1 cellular context compared by ENCODE assay signal in the genomic region with DNA sequence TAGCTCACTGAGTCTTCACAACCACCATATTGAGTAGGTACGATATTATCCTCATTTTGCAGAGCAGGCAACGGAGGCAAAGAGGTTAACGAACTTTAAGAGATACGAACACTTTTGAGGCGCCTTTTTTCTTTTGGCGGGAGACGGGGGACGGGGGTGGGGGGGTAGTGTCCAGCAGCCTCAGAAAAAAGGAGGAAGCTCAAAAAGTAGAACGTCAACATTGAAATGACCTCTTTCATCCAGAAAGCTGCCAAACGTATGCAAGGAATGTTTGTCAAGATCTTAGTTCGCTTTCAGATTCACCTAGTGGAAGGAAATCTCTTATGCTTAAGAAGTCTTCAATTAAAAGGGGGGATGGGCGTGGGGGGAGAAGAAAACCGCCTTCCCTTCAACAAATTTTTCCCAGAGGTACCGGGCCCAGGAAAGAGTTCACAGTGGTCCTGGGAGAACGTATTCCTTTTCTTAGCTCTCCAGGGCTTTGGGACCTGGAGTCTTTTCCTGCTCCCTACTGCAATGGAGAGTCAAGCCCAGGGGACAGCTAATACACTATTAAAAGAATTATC.
TF ChIP-seq lines count a peak whose summit lies in the region.

No MANE protein-coding gene starts in this region.

TF ChIP-seq in K562, 482 proteins besides CTCF, POLR2A, EP300 and RAD21:
- TF ChIP-seq L3MBTL2 (IDR thresholded peaks at IDR 0.05) (no peak), CXXC5 (CRISPR knock-in tag; IDR thresholded peaks at IDR 0.05) (0 out of 2 replicates have a peak, but pooled peaks have one; percentile 10), NR3C1 (CRISPR knock-in tag; IDR thresholded peaks at IDR 0.05) (no peak), BHLHE40 (IDR thresholded peaks at IDR 0.05; ENCODE audit: low read length) (no peak), SIN3B (IDR thresholded peaks at IDR 0.05; ENCODE audit: low read depth) (no peak), RB1 (IDR thresholded peaks at IDR 0.05; ENCODE audit: low read depth) (0 out of 2 replicates have a peak, but pooled peaks have one; percentile 60), ZNF311 (CRISPR knock-in tag; IDR thresholded peaks at IDR 0.05) (no peak), FOXK2 (conservative IDR thresholded peaks at IDR 0.05 in 1 of 2, IDR thresholded peaks at IDR 0.05 in 1 of 2; ENCODE audit: low read depth in 2 of 2) (peak; percentile 46 to 52; a peak in 1 of 4 replicates), CCAR2 (IDR thresholded peaks at IDR 0.05; ENCODE audit: low read depth, low read length) (no peak), STAT5B (CRISPR knock-in tag; IDR thresholded peaks at IDR 0.05) (no peak), RCOR1 (IDR thresholded peaks at IDR 0.05; ENCODE audit: borderline replicate concordance in 1 of 2, low read depth in 2 of 2, low read length in 2 of 2) (0 out of 4 replicates have a peak, but pooled peaks of 1 of the 2 experiments have one; percentile 2), SRSF9 (IDR thresholded peaks at IDR 0.05; ENCODE audit: borderline replicate concordance, low read depth, low read length) (no peak), NR4A1 (CRISPR knock-in tag; IDR thresholded peaks at IDR 0.05) (0 out of 2 replicates have a peak, but pooled peaks have one; percentile 16), NR4A1 (tag; IDR thresholded peaks at IDR 0.05) (no peak), LARP7 (IDR thresholded peaks at IDR 0.05) (no peak), RBBP5 (IDR thresholded peaks at IDR 0.05; ENCODE audit: borderline replicate concordance, insufficient read depth, low read length, poor library complexity, severe bottlenecking) (peak; percentile 33)
- TF ChIP-seq, protein P1, sequence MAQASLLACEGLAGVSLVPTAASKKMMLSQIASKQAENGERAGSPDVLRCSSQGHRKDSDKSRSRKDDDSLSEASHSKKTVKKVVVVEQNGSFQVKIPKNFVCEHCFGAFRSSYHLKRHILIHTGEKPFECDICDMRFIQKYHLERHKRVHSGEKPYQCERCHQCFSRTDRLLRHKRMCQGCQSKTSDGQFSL (CRISPR knock-in tag; IDR thresholded peaks at IDR 0.05), result no peak
- TF ChIP-seq, protein P1 (tag; IDR thresholded peaks at IDR 0.05), result peak in 1 of 2 experiments; percentile 84; a peak in 2 of 4 replicates
- TF ChIP-seq, protein P2, sequence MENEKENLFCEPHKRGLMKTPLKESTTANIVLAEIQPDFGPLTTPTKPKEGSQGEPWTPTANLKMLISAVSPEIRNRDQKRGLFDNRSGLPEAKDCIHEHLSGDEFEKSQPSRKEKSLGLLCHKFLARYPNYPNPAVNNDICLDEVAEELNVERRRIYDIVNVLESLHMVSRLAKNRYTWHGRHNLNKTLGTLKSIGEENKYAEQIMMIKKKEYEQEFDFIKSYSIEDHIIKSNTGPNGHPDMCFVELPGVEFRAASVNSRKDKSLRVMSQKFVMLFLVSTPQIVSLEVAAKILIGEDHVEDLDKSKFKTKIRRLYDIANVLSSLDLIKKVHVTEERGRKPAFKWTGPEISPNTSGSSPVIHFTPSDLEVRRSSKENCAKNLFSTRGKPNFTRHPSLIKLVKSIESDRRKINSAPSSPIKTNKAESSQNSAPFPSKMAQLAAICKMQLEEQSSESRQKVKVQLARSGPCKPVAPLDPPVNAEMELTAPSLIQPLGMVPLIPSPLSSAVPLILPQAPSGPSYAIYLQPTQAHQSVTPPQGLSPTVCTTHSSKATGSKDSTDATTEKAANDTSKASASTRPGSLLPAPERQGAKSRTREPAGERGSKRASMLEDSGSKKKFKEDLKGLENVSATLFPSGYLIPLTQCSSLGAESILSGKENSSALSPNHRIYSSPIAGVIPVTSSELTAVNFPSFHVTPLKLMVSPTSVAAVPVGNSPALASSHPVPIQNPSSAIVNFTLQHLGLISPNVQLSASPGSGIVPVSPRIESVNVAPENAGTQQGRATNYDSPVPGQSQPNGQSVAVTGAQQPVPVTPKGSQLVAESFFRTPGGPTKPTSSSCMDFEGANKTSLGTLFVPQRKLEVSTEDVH (IDR thresholded peaks at IDR 0.05; ENCODE audit: low read depth, partially characterized antibody), result no peak
- TF ChIP-seq, protein P3, sequence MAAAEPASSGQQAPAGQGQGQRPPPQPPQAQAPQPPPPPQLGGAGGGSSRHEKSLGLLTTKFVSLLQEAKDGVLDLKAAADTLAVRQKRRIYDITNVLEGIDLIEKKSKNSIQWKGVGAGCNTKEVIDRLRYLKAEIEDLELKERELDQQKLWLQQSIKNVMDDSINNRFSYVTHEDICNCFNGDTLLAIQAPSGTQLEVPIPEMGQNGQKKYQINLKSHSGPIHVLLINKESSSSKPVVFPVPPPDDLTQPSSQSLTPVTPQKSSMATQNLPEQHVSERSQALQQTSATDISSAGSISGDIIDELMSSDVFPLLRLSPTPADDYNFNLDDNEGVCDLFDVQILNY (CRISPR knock-in tag; IDR thresholded peaks at IDR 0.05), result no peak
- TF ChIP-seq, protein P4, sequence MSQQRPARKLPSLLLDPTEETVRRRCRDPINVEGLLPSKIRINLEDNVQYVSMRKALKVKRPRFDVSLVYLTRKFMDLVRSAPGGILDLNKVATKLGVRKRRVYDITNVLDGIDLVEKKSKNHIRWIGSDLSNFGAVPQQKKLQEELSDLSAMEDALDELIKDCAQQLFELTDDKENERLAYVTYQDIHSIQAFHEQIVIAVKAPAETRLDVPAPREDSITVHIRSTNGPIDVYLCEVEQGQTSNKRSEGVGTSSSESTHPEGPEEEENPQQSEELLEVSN (IDR thresholded peaks at IDR 0.05; ENCODE audit: borderline replicate concordance in 1 of 2, extremely low read depth in 1 of 2, insufficient read depth in 1 of 2, insufficient read length in 1 of 2, low read depth in 1 of 2, low read length in 1 of 2, poor library complexity in 1 of 2, severe bottlenecking in 1 of 2), result peak in 1 of 2 experiments; percentile 37
- TF ChIP-seq, protein P5, sequence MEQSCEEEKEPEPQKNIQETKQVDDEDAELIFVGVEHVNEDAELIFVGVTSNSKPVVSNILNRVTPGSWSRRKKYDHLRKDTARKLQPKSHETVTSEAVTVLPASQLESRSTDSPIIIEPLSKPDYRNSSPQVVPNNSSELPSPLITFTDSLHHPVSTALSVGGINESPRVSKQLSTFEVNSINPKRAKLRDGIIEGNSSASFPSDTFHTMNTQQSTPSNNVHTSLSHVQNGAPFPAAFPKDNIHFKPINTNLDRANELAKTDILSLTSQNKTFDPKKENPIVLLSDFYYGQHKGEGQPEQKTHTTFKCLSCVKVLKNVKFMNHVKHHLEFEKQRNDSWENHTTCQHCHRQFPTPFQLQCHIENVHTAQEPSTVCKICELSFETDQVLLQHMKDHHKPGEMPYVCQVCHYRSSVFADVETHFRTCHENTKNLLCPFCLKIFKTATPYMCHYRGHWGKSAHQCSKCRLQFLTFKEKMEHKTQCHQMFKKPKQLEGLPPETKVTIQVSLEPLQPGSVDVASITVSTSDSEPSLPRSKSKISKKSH (CRISPR knock-in tag; IDR thresholded peaks at IDR 0.05), result no peak
